ENCODE assay signal across 26 cellular contexts in genomic region chr4:7764466-7764865, GRCh38.
"Had no signal": no experiment of that assay in that cellular context is flagged by ENCODE, and none has a peak within 500 bp of the region (broad histone marks: within the 10 kb centered on the region; RNA-seq: fewer than 3 reads in every experiment).

No MANE protein-coding gene starts in this region.

- H3K4me3 Mint-ChIP-seq: activated CD4-positive, alpha-beta T cell treated with anti-CD3 and anti-CD28 coated beads for 36 hours; activated CD8-positive, alpha-beta T cell treated with anti-CD3 and anti-CD28 coated beads for 36 hours; activated naive CD8-positive, alpha-beta T cell; activated T-cell treated with anti-CD3 and anti-CD28 coated beads, Interleukin-2, amount 50 U/mL, for 4 hours; activated T-helper 17 cell treated with anti-CD3 and anti-CD28 coated beads, Interleukin-2, amount 50 U/mL, for 72 hours; central memory CD8-positive, alpha-beta T cell had no signal

- H3K27ac ChIP-seq: brain microvascular endothelial cell, colonic mucosa had no signal

- DNase-seq: activated CD4-positive, alpha-beta T cell treated with anti-CD3 and anti-CD28 coated beads for 36 hours; activated CD4-positive, alpha-beta T cell treated with anti-CD3 and anti-CD28 coated beads, Interleukin-2, amount 50 U/mL, for 1 hour; activated CD4-positive, alpha-beta T cell treated with anti-CD3 and anti-CD28 coated beads, Interleukin-2, amount 50 U/mL, for 48 hours; activated CD4-positive, CD25-positive, alpha-beta regulatory T cell; activated CD4-positive, CD25-positive, alpha-beta regulatory T cell treated with anti-CD3 and anti-CD28 coated beads, Interleukin-2, amount 50 U/mL, for 72 hours; activated CD8-positive, alpha-beta memory T cell treated with anti-CD3 and anti-CD28 coated beads for 24 hours; activated CD8-positive, alpha-beta T cell treated with anti-CD3 and anti-CD28 coated beads for 36 hours; activated effector memory CD4-positive, alpha-beta T cell treated with Interleukin-2 at 50 U/mL for 16 hours; activated gamma-delta T cell treated with Interleukin-2 at 50 U/mL for 16 hours; activated naive CD4-positive, alpha-beta T cell treated with anti-CD3 and anti-CD28 coated beads, Interleukin-2, amount 50 U/mL, for 16 hours; activated naive CD4-positive, alpha-beta T cell treated with Interleukin-2 at 50 U/mL for 16 hours; activated T-cell treated with anti-CD3 and anti-CD28 coated beads, Interleukin-2, amount 50 U/mL, for 4 hours; amniotic stem cell; anterior cingulate cortex; colonic mucosa; effector CD8-positive, alpha-beta T cell; SW 1271; T-helper 1 cell; T-helper 2 cell had no signal

- H3K9me3 ChIP-seq: colonic mucosa had no signal

- H3K27me3 ChIP-seq: brain microvascular endothelial cell, colonic mucosa had no signal

- H3K4me3 ChIP-seq: colonic mucosa had no signal

- H3K27ac Mint-ChIP-seq: activated CD4-positive, alpha-beta T cell treated with anti-CD3 and anti-CD28 coated beads for 36 hours; activated CD8-positive, alpha-beta T cell treated with anti-CD3 and anti-CD28 coated beads for 36 hours; activated naive CD8-positive, alpha-beta T cell had no signal

- ATAC-seq: activated CD4-positive, alpha-beta T cell treated with anti-CD3 and anti-CD28 coated beads for 36 hours; activated CD8-positive, alpha-beta T cell treated with anti-CD3 and anti-CD28 coated beads for 36 hours; activated T-cell treated with anti-CD3 and anti-CD28 coated beads, Interleukin-2, amount 50 U/mL, for 4 hours; activated T-helper 17 cell treated with anti-CD3 and anti-CD28 coated beads, Interleukin-2, amount 50 U/mL, for 72 hours; esophagus mucosa had no signal

- H3K27me3 Mint-ChIP-seq: activated CD4-positive, alpha-beta T cell treated with anti-CD3 and anti-CD28 coated beads for 36 hours; activated CD8-positive, alpha-beta T cell treated with anti-CD3 and anti-CD28 coated beads for 36 hours; activated naive CD8-positive, alpha-beta T cell; activated T-helper 17 cell treated with anti-CD3 and anti-CD28 coated beads, Interleukin-2, amount 50 U/mL, for 72 hours; central memory CD8-positive, alpha-beta T cell had no signal

- FAIRE-seq: endometrium, frontal cortex had no signal

- H3K4me1 ChIP-seq: colonic mucosa had no signal

- H3K36me3 Mint-ChIP-seq: activated naive CD8-positive, alpha-beta T cell had no signal
